13 cellular contexts compared by ENCODE assay signal in the genomic region with DNA sequence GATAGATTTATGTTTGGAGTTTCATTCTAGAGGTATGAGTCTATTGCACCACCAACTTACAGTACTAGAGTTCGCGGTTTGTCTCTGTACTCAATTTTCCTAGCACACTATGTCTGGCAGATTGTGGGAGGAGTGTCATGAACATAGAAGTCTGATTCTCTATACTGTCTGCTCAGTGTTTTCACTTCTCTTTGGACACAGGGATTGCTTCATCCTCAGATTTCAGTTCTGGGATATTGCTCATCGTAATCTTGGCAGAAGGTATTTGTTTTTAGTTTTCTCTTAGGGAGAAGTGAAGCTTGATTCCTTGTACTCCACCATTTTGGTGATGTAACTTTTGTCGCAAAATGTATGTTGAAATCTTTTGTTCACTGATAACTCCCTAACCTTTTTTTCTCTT. TPM values are rescaled to one million over a fixed set of nuclear protein-coding genes. Genes with fewer than 3 reads are reported as not detected.
DNase-seq lines count a peak whose midpoint lies in the region; ATAC-seq and TF ChIP-seq lines count a peak whose summit lies in the region.
"Had no signal": no experiment of that assay in that cellular context is flagged by ENCODE, and none has a peak within 500 bp of the region (broad histone marks: within the 10 kb centered on the region; RNA-seq: fewer than 3 reads in every experiment).

No MANE protein-coding gene starts in this region.

- H3K27me3 ChIP-seq in heart left ventricle (no peaks in the 10 kb centered on the region), left ventricle myocardium inferior (ENCODE audit: low read depth) (no peaks in the 10 kb centered on the region), aorta (ENCODE audit: control insufficient read depth in 1 of 2, insufficient read depth in 2 of 2, low read length in 1 of 2) (no peaks in the 10 kb centered on the region)
- no peaks in the 10 kb centered on the region for H3K27me3 ChIP-seq in effector memory CD4-positive, alpha-beta T cell (replicated peaks; ENCODE audit: control insufficient read depth, insufficient read depth, low read length, poor library complexity, severe bottlenecking)

- ATAC-seq in heart left ventricle (peak; percentile 45 to 87 (median 70)), aorta (ENCODE audit: low FRiP score) (peak; percentile 56)
- ATAC-seq: activated T-cell treated with anti-CD3 and anti-CD28 coated beads, Interleukin-2, amount 50 U/mL, for 4 hours; natural killer cell treated with Interleukin-12 subunit alpha and Interleukin-12 subunit beta and Interleukin-15 and Interleukin-18, amount 100 ng/mL, for 72 hours had no signal

- 78 to 82% (median 80%) methylated on average over 4 of the region's 4 CpGs for WGBS in heart left ventricle, 4 donors
- WGBS in aorta, 2 donors: 85 to 92% methylated on average over 4 of the region's 4 CpGs

- DNase-seq in heart left ventricle (no peak), left ventricle myocardium inferior (no peak), astrocyte of the spinal cord (ENCODE audit: low read depth, low spot score) (peak; percentile 33), iris pigment epithelial cell (ENCODE audit: low read depth) (peak; percentile 62), aorta (no peak), KBM-7 (no peak)
- no peak for DNase-seq in effector memory CD4-positive, alpha-beta T cell
- no peak for DNase-seq in activated naive CD4-positive, alpha-beta T cell treated with anti-CD3 and anti-CD28 coated beads, Interleukin-2, amount 50 U/mL, for 16 hours
- DNase-seq: activated T-cell treated with anti-CD3 and anti-CD28 coated beads, Interleukin-2, amount 50 U/mL, for 4 hours; DMS153; NCI-H1105 treated with DMSO at 0.1 percent for 48 hours; NCI-H69 had no signal

- no peak for TF ChIP-seq POLR2A in heart left ventricle (IDR thresholded peaks at IDR 0.05)

- in situ Hi-C loops in astrocyte of the spinal cord (cut with HindIII; ENCODE audit: low sequenced_read_pairs): no loop called here
- in situ Hi-C loops in KBM-7 (cut with MboI; ENCODE audit: low pct_unique_long_range_greater_than_20kb, low sequenced_read_pairs): no loop called here

- H3K9me3 ChIP-seq in heart left ventricle (peaks cover 0 to 9% (median 0%) of the 10 kb centered on the region in 12 donors), left ventricle myocardium inferior (replicated peaks) (peaks cover 7% of the 10 kb centered on the region), aorta (ENCODE audit: control insufficient read depth, low read length) (no peaks in the 10 kb centered on the region)
- no peaks in the 10 kb centered on the region for H3K9me3 ChIP-seq in effector memory CD4-positive, alpha-beta T cell (ENCODE audit: control insufficient read depth, low read length)

- H3K27ac ChIP-seq in heart left ventricle: peak overlapping the region in 1 of 12 donors; percentile 56
- H3K27ac ChIP-seq in left ventricle myocardium inferior (replicated peaks): no peak overlapping the region
- no peak overlapping the region for H3K27ac ChIP-seq in aorta (ENCODE audit: low read depth in 1 of 2, low read length in 2 of 2)
- H3K27ac ChIP-seq in effector memory CD4-positive, alpha-beta T cell (ENCODE audit: insufficient read depth, low read length, poor library complexity, severe bottlenecking): no peak overlapping the region

- H3K4me1 ChIP-seq in heart left ventricle (peaks cover 0 to 5% (median 0%) of the 10 kb centered on the region in 12 donors), left ventricle myocardium inferior (no peaks in the 10 kb centered on the region), aorta (ENCODE audit: control insufficient read depth in 1 of 2, insufficient read depth in 2 of 2, low read length in 2 of 2) (no peaks in the 10 kb centered on the region)
- no peaks in the 10 kb centered on the region for H3K4me1 ChIP-seq in effector memory CD4-positive, alpha-beta T cell (ENCODE audit: control insufficient read depth, insufficient read depth, low read length, poor library complexity, severe bottlenecking)

- intact Hi-C loops in heart left ventricle (cut with DNase I): no loop called here
- intact Hi-C loops in left ventricle myocardium inferior (cut with micrococcal nuclease): no loop called here
- intact Hi-C loops in aorta (cut with DNase I): no loop called here

- TF ChIP-seq CTCF in heart left ventricle (IDR thresholded peaks at IDR 0.05) (no peak), left ventricle myocardium inferior (IDR thresholded peaks at IDR 0.05; ENCODE audit: borderline replicate concordance) (no peak), astrocyte of the spinal cord (IDR thresholded peaks at IDR 0.05; ENCODE audit: low read depth, low read length) (no peak)

- H3K36me3 ChIP-seq in heart left ventricle (no peaks in the 10 kb centered on the region), left ventricle myocardium inferior (no peaks in the 10 kb centered on the region), aorta (ENCODE audit: control insufficient read depth in 1 of 2, insufficient read depth in 2 of 2, low read length in 1 of 2) (no peaks in the 10 kb centered on the region)
- H3K36me3 ChIP-seq in effector memory CD4-positive, alpha-beta T cell (ENCODE audit: control insufficient read depth, insufficient read depth, low read length): no peaks in the 10 kb centered on the region

- H3K4me3 ChIP-seq in heart left ventricle: peak overlapping the region in 1 of 12 donors; percentile 20
- no peak overlapping the region for H3K4me3 ChIP-seq in left ventricle myocardium inferior
- no peak overlapping the region for H3K4me3 ChIP-seq in astrocyte of the spinal cord (ENCODE audit: low read depth, low read length)
- H3K4me3 ChIP-seq in aorta (ENCODE audit: low read length in 2 of 2): no peak overlapping the region
- H3K4me3 ChIP-seq in effector memory CD4-positive, alpha-beta T cell (ENCODE audit: insufficient read depth, low read depth, low read length, poor library complexity, severe bottlenecking): no peak overlapping the region

RNA-seq across cellular contexts. Expression of a gene that starts 27.8 kb away (rescaled TPM):
- total RNA-seq in heart left ventricle: 10 to 100 TPM; 21.4 to 48.1 (median 33.2) TPM
- polyA plus RNA-seq in heart left ventricle: 10 to 100 TPM; 14.3 to 37.7 TPM
- total RNA-seq in left ventricle myocardium inferior: 37.5 TPM
- 10 to 100 TPM; 73.1 to 85.2 TPM for total RNA-seq in aorta
- 10 to 100 TPM; 41.4 to 60.1 TPM for polyA plus RNA-seq in aorta

RNA-seq across cellular contexts. Expression of a gene that starts 27.9 kb away (rescaled TPM):
- 1 to 10 TPM in 8 of 9 donors, under 1 TPM in 1; 0.94 to 4.9 (median 1.8) TPM for total RNA-seq in heart left ventricle
- polyA plus RNA-seq in heart left ventricle: 1 to 10 TPM in 1 of 2 donors, under 1 TPM in 1; 0.86 to 1.1 TPM
- total RNA-seq in left ventricle myocardium inferior: 2.2 TPM
- total RNA-seq in aorta: 1 to 10 TPM; 1.1 to 1.6 TPM
- 1 to 10 TPM; 1.1 to 1.2 TPM for polyA plus RNA-seq in aorta
- total RNA-seq: activated T-cell treated with anti-CD3 and anti-CD28 coated beads, Interleukin-2, amount 50 U/mL, for 4 hours had no signal

Comparison
In these comparisons a context has a peak if more than half of its experiments do, and no peak if none do; other contexts are left out.
1. DNase-seq: peak in astrocyte of the spinal cord (single experiment) and iris pigment epithelial cell (single experiment); none in heart left ventricle (0 of 5), left ventricle myocardium inferior (single experiment), aorta (0 of 2), effector memory CD4-positive, alpha-beta T cell (0 of 3), KBM-7 (single experiment) and activated naive CD4-positive, alpha-beta T cell treated with anti-CD3 and anti-CD28 coated beads, Interleukin-2, amount 50 U/mL, for 16 hours (single experiment).